ENCODE assay signal across 4 cellular contexts in the genomic region with DNA sequence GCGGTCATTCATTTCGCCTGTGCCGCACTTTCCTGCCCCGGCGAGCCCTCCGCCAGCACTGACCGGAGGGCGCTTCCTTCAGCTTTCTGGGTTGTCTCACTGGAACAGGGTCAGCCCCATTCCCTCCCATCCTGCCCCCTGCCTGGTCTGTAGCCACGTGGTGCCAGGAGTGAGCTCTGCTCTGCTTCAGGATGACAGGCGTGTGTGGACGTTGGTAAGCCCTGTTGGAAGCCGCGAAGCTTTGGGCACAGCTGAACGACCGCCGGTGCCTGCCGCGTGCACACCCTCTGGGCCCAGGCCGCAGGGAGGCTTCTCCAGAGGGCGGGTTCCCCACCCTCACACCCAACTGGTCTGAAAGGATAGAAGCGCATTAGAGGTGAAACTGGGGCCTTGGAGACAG. TPM values are rescaled to one million over a fixed set of nuclear protein-coding genes. Genes with fewer than 3 reads are reported as not detected.
"Had no signal": no experiment of that assay in that cellular context is flagged by ENCODE, and none has a peak within 500 bp of the region (broad histone marks: within the 10 kb centered on the region; RNA-seq: fewer than 3 reads in every experiment).

No MANE protein-coding gene starts in this region.

RNA-seq across cellular contexts. Expression of a gene that starts 49.6 kb away (rescaled TPM):
- total RNA-seq: M059J, PC-3, SJSA1 had no signal
- polyA plus RNA-seq: SK-N-SH had no signal
